1 cellular context compared by ENCODE assay signal in the genomic region with DNA sequence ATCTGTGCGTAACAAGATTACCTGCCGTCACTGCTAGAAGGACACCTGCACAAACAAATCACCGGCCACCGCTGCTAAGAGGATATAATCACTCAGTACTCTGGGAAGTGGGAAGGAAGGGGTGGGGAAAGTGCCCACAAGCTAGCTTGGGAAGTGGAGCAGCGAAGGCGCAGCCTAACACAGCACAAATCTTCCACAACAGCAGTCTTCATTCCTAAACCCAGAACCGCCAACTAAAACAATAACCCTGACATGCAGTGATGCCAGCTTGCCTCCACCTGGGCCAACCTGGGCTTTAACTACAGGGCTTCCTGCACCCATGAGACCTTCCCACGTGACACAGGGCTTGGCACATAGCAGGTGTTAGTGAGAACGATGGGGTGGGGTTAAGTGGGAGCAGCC.
TF ChIP-seq lines count a peak whose summit lies in the region.

No MANE protein-coding gene starts in this region.

TF ChIP-seq in GM12878, 131 proteins besides CTCF, POLR2A, EP300 and RAD21:
- TF ChIP-seq BCLAF1 (IDR thresholded peaks at IDR 0.05) (no peak), IRF3 (IDR thresholded peaks at IDR 0.05) (no peak), HDAC2 (IDR thresholded peaks at IDR 0.05) (no peak), NFXL1 (IDR thresholded peaks at IDR 0.05; ENCODE audit: borderline replicate concordance) (no peak), RFX5 (IDR thresholded peaks at IDR 0.05; ENCODE audit: low read depth, low read length) (no peak), ATF2 (IDR thresholded peaks at IDR 0.05; ENCODE audit: low read length) (no peak)
- TF ChIP-seq, protein P1, sequence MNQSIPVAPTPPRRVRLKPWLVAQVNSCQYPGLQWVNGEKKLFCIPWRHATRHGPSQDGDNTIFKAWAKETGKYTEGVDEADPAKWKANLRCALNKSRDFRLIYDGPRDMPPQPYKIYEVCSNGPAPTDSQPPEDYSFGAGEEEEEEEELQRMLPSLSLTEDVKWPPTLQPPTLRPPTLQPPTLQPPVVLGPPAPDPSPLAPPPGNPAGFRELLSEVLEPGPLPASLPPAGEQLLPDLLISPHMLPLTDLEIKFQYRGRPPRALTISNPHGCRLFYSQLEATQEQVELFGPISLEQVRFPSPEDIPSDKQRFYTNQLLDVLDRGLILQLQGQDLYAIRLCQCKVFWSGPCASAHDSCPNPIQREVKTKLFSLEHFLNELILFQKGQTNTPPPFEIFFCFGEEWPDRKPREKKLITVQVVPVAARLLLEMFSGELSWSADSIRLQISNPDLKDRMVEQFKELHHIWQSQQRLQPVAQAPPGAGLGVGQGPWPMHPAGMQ (IDR thresholded peaks at IDR 0.05; ENCODE audit: borderline replicate concordance) = no peak
- TF ChIP-seq, protein P2, sequence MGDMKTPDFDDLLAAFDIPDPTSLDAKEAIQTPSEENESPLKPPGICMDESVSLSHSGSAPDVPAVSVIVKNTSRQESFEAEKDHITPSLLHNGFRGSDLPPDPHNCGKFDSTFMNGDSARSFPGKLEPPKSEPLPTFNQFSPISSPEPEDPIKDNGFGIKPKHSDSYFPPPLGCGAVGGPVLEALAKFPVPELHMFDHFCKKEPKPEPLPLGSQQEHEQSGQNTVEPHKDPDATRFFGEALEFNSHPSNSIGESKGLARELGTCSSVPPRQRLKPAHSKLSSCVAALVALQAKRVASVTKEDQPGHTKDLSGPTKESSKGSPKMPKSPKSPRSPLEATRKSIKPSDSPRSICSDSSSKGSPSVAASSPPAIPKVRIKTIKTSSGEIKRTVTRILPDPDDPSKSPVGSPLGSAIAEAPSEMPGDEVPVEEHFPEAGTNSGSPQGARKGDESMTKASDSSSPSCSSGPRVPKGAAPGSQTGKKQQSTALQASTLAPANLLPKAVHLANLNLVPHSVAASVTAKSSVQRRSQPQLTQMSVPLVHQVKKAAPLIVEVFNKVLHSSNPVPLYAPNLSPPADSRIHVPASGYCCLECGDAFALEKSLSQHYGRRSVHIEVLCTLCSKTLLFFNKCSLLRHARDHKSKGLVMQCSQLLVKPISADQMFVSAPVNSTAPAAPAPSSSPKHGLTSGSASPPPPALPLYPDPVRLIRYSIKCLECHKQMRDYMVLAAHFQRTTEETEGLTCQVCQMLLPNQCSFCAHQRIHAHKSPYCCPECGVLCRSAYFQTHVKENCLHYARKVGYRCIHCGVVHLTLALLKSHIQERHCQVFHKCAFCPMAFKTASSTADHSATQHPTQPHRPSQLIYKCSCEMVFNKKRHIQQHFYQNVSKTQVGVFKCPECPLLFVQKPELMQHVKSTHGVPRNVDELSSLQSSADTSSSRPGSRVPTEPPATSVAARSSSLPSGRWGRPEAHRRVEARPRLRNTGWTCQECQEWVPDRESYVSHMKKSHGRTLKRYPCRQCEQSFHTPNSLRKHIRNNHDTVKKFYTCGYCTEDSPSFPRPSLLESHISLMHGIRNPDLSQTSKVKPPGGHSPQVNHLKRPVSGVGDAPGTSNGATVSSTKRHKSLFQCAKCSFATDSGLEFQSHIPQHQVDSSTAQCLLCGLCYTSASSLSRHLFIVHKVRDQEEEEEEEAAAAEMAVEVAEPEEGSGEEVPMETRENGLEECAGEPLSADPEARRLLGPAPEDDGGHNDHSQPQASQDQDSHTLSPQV (IDR thresholded peaks at IDR 0.05) = no peak
